ENCODE assay signal across 12 cellular contexts in the genomic region with DNA sequence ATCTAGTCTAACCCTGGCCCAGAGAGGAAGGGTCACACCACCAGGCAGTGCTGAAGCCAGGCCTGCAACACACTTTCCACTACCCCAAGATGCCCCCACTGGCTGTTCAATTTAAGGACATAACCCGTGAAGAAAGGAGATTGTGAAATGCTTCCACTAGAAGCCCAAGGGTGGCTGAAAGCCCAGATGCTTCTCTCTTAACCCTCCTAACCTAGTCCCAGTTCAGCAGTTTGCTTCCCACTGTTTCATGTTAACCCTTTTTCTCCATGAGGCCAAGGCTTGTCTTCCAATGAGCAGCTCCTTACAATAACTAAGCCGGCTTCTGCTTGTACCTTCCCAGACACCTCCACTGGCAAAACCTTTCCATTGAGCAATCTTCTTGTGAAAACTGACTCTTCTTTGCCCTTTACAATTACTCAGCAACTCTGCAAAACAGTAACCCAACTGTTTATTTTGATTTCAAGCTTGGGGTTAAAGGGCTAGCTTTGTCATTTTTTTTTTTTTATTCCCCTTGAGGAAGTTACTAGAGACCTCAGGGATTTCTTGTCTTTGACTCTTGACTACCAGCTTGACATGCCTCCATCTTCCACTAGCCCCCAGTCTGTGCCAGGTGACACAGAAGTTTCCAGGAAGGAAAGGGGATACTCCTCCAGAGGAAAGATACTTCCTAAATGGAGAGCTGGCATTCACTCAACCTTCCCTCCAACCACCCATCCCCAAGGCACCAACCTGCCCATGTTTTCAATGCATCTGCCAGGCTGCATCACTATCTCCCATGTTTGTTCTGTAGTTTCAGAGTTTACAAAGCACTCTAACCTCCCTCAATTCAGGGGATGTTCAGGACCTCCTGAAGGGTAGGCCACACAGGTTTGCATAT.
A peak's percentile ranks its signal among the peaks of the same experiment; 100 is the strongest.
DNase-seq lines count a peak whose midpoint lies in the region; ATAC-seq, FAIRE-seq and TF ChIP-seq lines count a peak whose summit lies in the region.
"Had no signal": no experiment of that assay in that cellular context is flagged by ENCODE, and none has a peak within 500 bp of the region (broad histone marks: within the 10 kb centered on the region; RNA-seq: fewer than 3 reads in every experiment).

No MANE protein-coding gene starts in this region.

- TF ChIP-seq EP300 in A549 (IDR thresholded peaks at IDR 0.05), result peak; percentile 60 to 66; a peak in 3 of 5 replicates
- peak in 1 of 2 experiments; percentile 67; a peak in 2 of 4 replicates for TF ChIP-seq EP300 in HepG2 (IDR thresholded peaks at IDR 0.05; ENCODE audit: low read depth in 2 of 2, low read length in 2 of 2)
- TF ChIP-seq EP300 in HepG2 (CRISPR knock-in tag; IDR thresholded peaks at IDR 0.05; ENCODE audit: borderline replicate concordance), result no peak

- H3K4me1 ChIP-seq in A549 (peaks cover 47% of the 10 kb centered on the region), HepG2 (ENCODE audit: insufficient read depth, low read length) (peaks cover 52% of the 10 kb centered on the region)
- H3K4me1 ChIP-seq: vagina had no signal

- H3K36me3 ChIP-seq in brain microvascular endothelial cell (replicated peaks), result no peaks in the 10 kb centered on the region
- no peaks in the 10 kb centered on the region for H3K36me3 ChIP-seq in HepG2 (replicated peaks in 1 of 2; ENCODE audit: control insufficient read depth in 1 of 2, insufficient read depth in 2 of 2, low read length in 2 of 2)
- H3K36me3 ChIP-seq: vagina had no signal

- no peak overlapping the region for H3K4me3 ChIP-seq in A549
- H3K4me3 ChIP-seq in brain microvascular endothelial cell (ENCODE audit: low read depth, low read length), result no peak overlapping the region
- H3K4me3 ChIP-seq in HepG2 (replicated peaks in 1 of 3; ENCODE audit: insufficient read depth in 1 of 3, low read depth in 2 of 3, low read length in 3 of 3), result no peak overlapping the region; a peak in 1 of 6 replicates
- H3K4me3 ChIP-seq: dorsolateral prefrontal cortex, vagina had no signal

- no peak for FAIRE-seq in A549 (lab: Jason Lieb, UNC)
- no peak for FAIRE-seq in HepG2 (lab: Jason Lieb, UNC)
- no peak for FAIRE-seq in GM19239 (lab: Jason Lieb, UNC)

- H3K9me3 ChIP-seq in A549 (no peaks in the 10 kb centered on the region), HepG2 (ENCODE audit: low read length) (no peaks in the 10 kb centered on the region)
- H3K9me3 ChIP-seq: vagina had no signal

- H3K9ac ChIP-seq in HepG2 (ENCODE audit: insufficient read depth, low read depth, low read length), result no peak overlapping the region

- TF ChIP-seq POLR2A in A549 (IDR thresholded peaks at IDR 0.05; ENCODE audit: low read length), result no peak
- TF ChIP-seq POLR2A in HepG2 (IDR thresholded peaks at IDR 0.05; ENCODE audit: insufficient read depth in 1 of 2, low read depth in 2 of 2, low read length in 2 of 2), result no peak

- H3K4me2 ChIP-seq in A549 (peak overlapping the region; percentile 83), HepG2 (ENCODE audit: low read depth, low read length) (peak overlapping the region; percentile 44)

- H4K20me1 ChIP-seq in HepG2 (ENCODE audit: insufficient read depth, low read length), result no peaks in the 10 kb centered on the region

- POLR2A ChIA-PET in A549 (lab: Yijun Ruan, JAX), result interaction anchor here (0.7 to 1.1 kb wide), 2 partner anchors 11 to 198 kb away, joined by 4 to 6 read pairs; no protein-coding TSS in a partner anchor
- POLR2A ChIA-PET in HepG2 (lab: Yijun Ruan, JAX), result interaction anchor here (0.8 to 1.9 kb wide), 8 partner anchors 11 to 204 kb away, joined by 3 to 15 read pairs (median 3); no protein-coding TSS in a partner anchor

- TF ChIP-seq CTCF in A549 (IDR thresholded peaks at IDR 0.05) (no peak), brain microvascular endothelial cell (IDR thresholded peaks at IDR 0.05; ENCODE audit: low read depth, low read length, missing control alignments) (peak; percentile 27), HepG2 (CRISPR knock-in tag; IDR thresholded peaks at IDR 0.05) (no peak)

- in situ Hi-C loops in KBM-7 (cut with MboI; ENCODE audit: low pct_unique_long_range_greater_than_20kb, low sequenced_read_pairs) (no loop called here), brain microvascular endothelial cell (cut with HindIII; ENCODE audit: low pct_ligation_motif_present, low sequenced_read_pairs) (no loop called here), HepG2 (cut with HindIII; ENCODE audit: extremely low pct_ligation_motif_present, low pct_unique_long_range_greater_than_20kb) (no loop called here)

- ATAC-seq in A549 (peak; percentile 86 to 87), HepG2 (peak; percentile 65)

- WGBS in A549 (ENCODE audit: missing lambda C conversion rate), result 0% methylated on average over 2 of the region's 2 CpGs
- 0% methylated on average over 1 of the region's 2 CpGs for WGBS in HepG2 (ENCODE audit: low lambda C conversion rate)

- CTCF ChIA-PET in A549 (lab: Yijun Ruan, JAX), result interaction anchor here (1.2 kb wide), 1 partner anchor 214 kb away, joined by 4 read pairs; no protein-coding TSS in a partner anchor
- CTCF ChIA-PET in HepG2 (lab: Yijun Ruan, JAX; ENCODE audit: low intra/inter-chr PET ratio, low total read pairs), result no interaction called here

- BruUV-seq in HepG2 (replicated peaks; lab: Mats Ljungman, UMichigan), result no TSS peak

- intact Hi-C loops in HepG2 (cut with micrococcal nuclease; ENCODE audit: unreplicated experiment), result no loop called here

- H3K27ac ChIP-seq in A549 (peak overlapping the region; percentile 88 to 91), brain microvascular endothelial cell (peak overlapping the region; percentile 87), HepG2 (ENCODE audit: extremely low read length, insufficient read depth, low read length) (peak overlapping the region; percentile 8)
- H3K27ac ChIP-seq: C4-2B, vagina had no signal

- peak in 1 of 2 experiments; percentile 51; a peak in 2 of 5 replicates for TF ChIP-seq RAD21 in A549 (conservative IDR thresholded peaks at IDR 0.05 in 1 of 2, IDR thresholded peaks at IDR 0.05 in 1 of 2)
- no peak for TF ChIP-seq RAD21 in HepG2 (CRISPR knock-in tag; IDR thresholded peaks at IDR 0.05)

- H3K27me3 ChIP-seq in brain microvascular endothelial cell (replicated peaks), result no peaks in the 10 kb centered on the region
- H3K27me3 ChIP-seq in HepG2 (ENCODE audit: control insufficient read depth in 1 of 2, insufficient read depth in 2 of 2, low read length in 2 of 2), result peaks cover 0 to 4% of the 10 kb centered on the region in 2 experiments; a peak in 2 of 5 replicates
- H3K27me3 ChIP-seq: dorsolateral prefrontal cortex, vagina had no signal

- no peak overlapping the region for H2AFZ ChIP-seq in HepG2 (ENCODE audit: low read length)

- DNase-seq in A549 (ENCODE audit: low read depth in 1 of 2, low spot score in 1 of 2) (peak; percentile 25 to 87), KBM-7 (peak; percentile 65), brain microvascular endothelial cell (peak; percentile 78), HepG2 (ENCODE audit: low spot score) (peak; percentile 45), NCI-H1436 (lab: John Stamatoyannopoulos, UW) (no peak), ecto neural progenitor cell (ENCODE audit: low spot score) (no peak), GM19239 (ENCODE audit: insufficient read length, low spot score) (no peak)
- DNase-seq in central memory CD4-positive, alpha-beta T cell, result no peak
- DNase-seq: activated CD4-positive, alpha-beta T cell treated with anti-CD3 and anti-CD28 coated beads for 1 hour; dorsolateral prefrontal cortex had no signal

- no peaks in the 10 kb centered on the region for H3K79me2 ChIP-seq in HepG2 (ENCODE audit: insufficient read depth, low read length)

TF ChIP-seq in A549, 52 proteins besides CTCF, POLR2A, EP300 and RAD21 (continues in another document):
- TF ChIP-seq JUN (IDR thresholded peaks at IDR 0.05) (peak; percentile 36 to 45; a peak in 1 of 5 replicates), MAFK (IDR thresholded peaks at IDR 0.05; ENCODE audit: partially characterized antibody) (peak; percentile 48), HDAC2 (IDR thresholded peaks at IDR 0.05) (no peak), CHD2 (IDR thresholded peaks at IDR 0.05; ENCODE audit: low read length, partially characterized antibody) (no peak), BHLHE40 (IDR thresholded peaks at IDR 0.05; ENCODE audit: low read depth, low read length) (no peak), FOSL2 (IDR thresholded peaks at IDR 0.05) (peak; percentile 20; the same call in 1 of the 2 replicates), FOSL2 (CRISPR knock-in tag; IDR thresholded peaks at IDR 0.05) (peak; percentile 59), JUNB (IDR thresholded peaks at IDR 0.05) (peak; percentile 55; the same call in 1 of the 2 replicates), FOXS1 (CRISPR knock-in tag; IDR thresholded peaks at IDR 0.05) (no peak), ZSCAN20 (CRISPR knock-in tag; IDR thresholded peaks at IDR 0.05) (no peak), HEYL (CRISPR knock-in tag; IDR thresholded peaks at IDR 0.05) (no peak), NFE2L2 (conservative IDR thresholded peaks at IDR 0.05; ENCODE audit: low read length) (0 out of 2 replicates have a peak, but pooled peaks have one; percentile 28), SMC3 (IDR thresholded peaks at IDR 0.05) (peak; percentile 38), ZC3H11A (IDR thresholded peaks at IDR 0.05) (no peak), SREBF2 (IDR thresholded peaks at IDR 0.05) (no peak)

TF ChIP-seq in HepG2, 621 proteins besides CTCF, POLR2A, EP300 and RAD21 (continues in another document):
- TF ChIP-seq ZNF546 (CRISPR knock-in tag; conservative IDR thresholded peaks at IDR 0.05) (no peak), NFKBIZ (CRISPR knock-in tag; IDR thresholded peaks at IDR 0.05) (no peak), FOXC1 (CRISPR knock-in tag; IDR thresholded peaks at IDR 0.05; ENCODE audit: borderline replicate concordance) (no peak), ZFP62 (CRISPR knock-in tag; IDR thresholded peaks at IDR 0.05) (no peak)

Comparison
In these comparisons a context has a peak if more than half of its experiments do, and no peak if none do; other contexts are left out.
1. DNase-seq: peak in A549 (2 of 2), KBM-7 (single experiment), brain microvascular endothelial cell (single experiment) and HepG2 (single experiment); none in central memory CD4-positive, alpha-beta T cell (single experiment), NCI-H1436 (single experiment), ecto neural progenitor cell (single experiment) and GM19239 (single experiment).
2. H3K27ac ChIP-seq: peak in every context shown above with its lines; median percentile 90 in A549; 87 in brain microvascular endothelial cell; 8 in HepG2.